Comparison of ENCODE assay signal across 25 cellular contexts in the genomic region with DNA sequence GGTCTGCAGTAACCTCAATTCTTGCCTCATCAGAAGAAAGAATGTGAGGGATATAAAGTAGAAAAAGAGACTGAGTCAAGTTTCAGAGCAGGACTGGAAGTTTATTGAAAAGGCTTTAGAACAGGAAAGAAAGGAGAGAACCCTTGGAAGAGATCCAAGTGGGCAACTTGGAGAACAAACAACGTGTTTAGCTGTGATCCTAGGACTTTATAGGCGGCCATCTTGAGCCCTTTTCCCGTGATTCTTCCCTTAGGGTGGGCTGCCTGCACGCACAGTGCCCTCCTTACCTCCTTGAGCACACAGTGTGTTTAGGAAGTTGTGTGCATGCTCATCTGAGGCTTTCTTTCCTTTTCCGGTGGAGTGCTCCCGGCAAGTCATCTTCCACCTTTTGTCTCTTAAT. TPM values are rescaled to one million over a fixed set of nuclear protein-coding genes. Genes with fewer than 3 reads are reported as not detected.
A peak's percentile ranks its signal among the peaks of the same experiment; 100 is the strongest.
DNase-seq lines count a peak whose midpoint lies in the region; ATAC-seq and TF ChIP-seq lines count a peak whose summit lies in the region.
"Had no signal": no experiment of that assay in that cellular context is flagged by ENCODE, and none has a peak within 500 bp of the region (broad histone marks: within the 10 kb centered on the region; RNA-seq: fewer than 3 reads in every experiment).

No MANE protein-coding gene starts in this region.

- TF ChIP-seq CTCF in stomach (IDR thresholded peaks at IDR 0.05): no peak
- no peak for TF ChIP-seq CTCF in GM10266 (IDR thresholded peaks at IDR 0.05; ENCODE audit: control insufficient read depth, insufficient read depth, low read depth, missing control alignments)

- H2BK12ac ChIP-seq in mesenchymal stem cell (ENCODE audit: low read length in 2 of 2): peak overlapping the region in 1 of 2 experiments; percentile 93

- peak overlapping the region; percentile 14 to 54 for H3K18ac ChIP-seq in mesenchymal stem cell (ENCODE audit: low read depth in 1 of 2, low read length in 2 of 2)

- peaks cover 34% of the 10 kb centered on the region for H3K4me1 Mint-ChIP-seq in T-helper 1 cell treated with Interleukin-12 subunit alpha and Interleukin-12 subunit beta and Interleukin-4 antibody, amounts not matched to agents 30 μg/mL and 1 μg/mL, for 36 hours (ENCODE audit: low read depth)
- H3K4me1 Mint-ChIP-seq in natural killer cell treated with Interleukin-12 subunit alpha and Interleukin-12 subunit beta and Interleukin-15 and Interleukin-18, amount 100 ng/mL, for 72 hours (ENCODE audit: low read depth in 2 of 2): peaks cover 21 to 23% of the 10 kb centered on the region in 2 donors

- intact Hi-C loops in stomach (cut with DNase I; ENCODE audit: low total_unique reads): no loop called here

- H3K23ac ChIP-seq in mesenchymal stem cell (ENCODE audit: low read length in 2 of 2): no peak overlapping the region

- H3K9ac ChIP-seq in mesenchymal stem cell (ENCODE audit: low read length): no peak overlapping the region

- H3K4ac ChIP-seq in mesenchymal stem cell (ENCODE audit: low read depth in 1 of 2, low read length in 2 of 2): peak overlapping the region in 1 of 2 experiments; percentile 69

- H2BK5ac ChIP-seq in mesenchymal stem cell (ENCODE audit: low read depth, low read length, poor library complexity, severe bottlenecking): no peak overlapping the region

- H3K79me1 ChIP-seq in mesenchymal stem cell (replicated peaks; ENCODE audit: low read length, poor library complexity, severe bottlenecking): no peaks in the 10 kb centered on the region

- H3K36me3 Mint-ChIP-seq in T-helper 1 cell treated with Interleukin-12 subunit alpha and Interleukin-12 subunit beta and Interleukin-4 antibody, amounts not matched to agents 30 μg/mL and 1 μg/mL, for 36 hours (ENCODE audit: low read depth): peaks cover 30% of the 10 kb centered on the region
- H3K36me3 Mint-ChIP-seq in natural killer cell treated with Interleukin-12 subunit alpha and Interleukin-12 subunit beta and Interleukin-15 and Interleukin-18, amount 100 ng/mL, for 72 hours: peaks cover 15% of the 10 kb centered on the region
- H3K36me3 Mint-ChIP-seq: type B pancreatic cell had no signal

- DNase-seq in T-helper 1 cell: no peak
- no peak for DNase-seq in caudate nucleus (lab: John Stamatoyannopoulos, UW)
- no peak for DNase-seq in mesenchymal stem cell
- no peak for DNase-seq in stomach
- no peak for DNase-seq in natural killer cell treated with Interleukin-12 subunit alpha and Interleukin-12 subunit beta and Interleukin-15 and Interleukin-18, amount 100 ng/mL, for 72 hours (ENCODE audit: low spot score)
- DNase-seq in NCI-H446 treated with DMSO at 0.1 percent for 48 hours (lab: John Stamatoyannopoulos, UW): no peak
- DNase-seq in GM10266 (ENCODE audit: extremely low spot score): no peak
- DNase-seq: activated CD4-positive, alpha-beta T cell treated with anti-CD3 and anti-CD28 coated beads for 4 hours; activated CD8-positive, alpha-beta memory T cell treated with anti-CD3 and anti-CD28 coated beads, Interleukin-2, amount 10 ng/mL, durations not matched to agents 7 days and 5 days; BE2C; DMS79; foreskin fibroblast; HFFc6; Karpas-422; NCI-H1048; NCI-H187 treated with DMSO at 0.1 percent for 48 hours; NCI-H2227 treated with DMSO at 0.1 percent for 48 hours; NCI-H774; SHP77; stimulated activated CD4-positive, alpha-beta T cell treated with anti-CD3 and anti-CD28 coated beads, Interleukin-12 subunit alpha, Interleukin-12 subunit beta, amount 100 ng/mL, for 4 hours had no signal

- no peak overlapping the region for H2BK15ac ChIP-seq in mesenchymal stem cell (ENCODE audit: low read depth, poor library complexity, severe bottlenecking)

- H4K8ac ChIP-seq in mesenchymal stem cell (ENCODE audit: low read length): peak overlapping the region; percentile 61

- H3K14ac ChIP-seq in mesenchymal stem cell (ENCODE audit: low read length in 2 of 2): no peak overlapping the region

- no peak for TF ChIP-seq EP300 in stomach (IDR thresholded peaks at IDR 0.05)

- H3K4me1 ChIP-seq in mesenchymal stem cell (ENCODE audit: control insufficient read depth, insufficient read depth, low read depth, low read length) (peaks cover 2% of the 10 kb centered on the region), stomach (peaks cover 0 to 42% (median 5%) of the 10 kb centered on the region in 4 donors)
- H3K4me1 ChIP-seq: BE2C had no signal

- H2AFZ ChIP-seq in mesenchymal stem cell (ENCODE audit: low read depth, low read length): no peak overlapping the region

- H2AK5ac ChIP-seq in mesenchymal stem cell (ENCODE audit: low read length, severe bottlenecking): no peak overlapping the region

- H4K91ac ChIP-seq in mesenchymal stem cell (ENCODE audit: low read length): no peak overlapping the region

- no peaks in the 10 kb centered on the region for H3K36me3 ChIP-seq in mesenchymal stem cell (ENCODE audit: control insufficient read depth in 1 of 2, insufficient read depth in 2 of 2, low read depth in 1 of 2, low read length in 2 of 2)
- no peaks in the 10 kb centered on the region for H3K36me3 ChIP-seq in stomach
- H3K36me3 ChIP-seq: BE2C had no signal

- TF ChIP-seq POLR2A in stomach (IDR thresholded peaks at IDR 0.05): no peak

- H3K27ac ChIP-seq in caudate nucleus (ENCODE audit: low read depth, low read length): peak overlapping the region; percentile 48
- no peak overlapping the region for H3K27ac ChIP-seq in mesenchymal stem cell (ENCODE audit: low read length, poor library complexity, severe bottlenecking)
- peak overlapping the region in 4 of 5 donors; percentile 2 to 44 (median 14) for H3K27ac ChIP-seq in stomach

- no peak overlapping the region for H2BK120ac ChIP-seq in mesenchymal stem cell (ENCODE audit: low read depth, low read length)

- H3K27me3 ChIP-seq in mesenchymal stem cell (ENCODE audit: control insufficient read depth in 1 of 2, insufficient read depth in 1 of 2, low read length in 2 of 2): no peaks in the 10 kb centered on the region
- H3K27me3 ChIP-seq in stomach: no peaks in the 10 kb centered on the region
- H3K27me3 ChIP-seq: BE2C had no signal

- no peak overlapping the region for H3K4me3 ChIP-seq in mesenchymal stem cell (ENCODE audit: insufficient read depth in 1 of 2, low read depth in 1 of 2, low read length in 2 of 2)
- H3K4me3 ChIP-seq in stomach: no peak overlapping the region
- H3K4me3 ChIP-seq: coronary artery had no signal

- no peak for ATAC-seq in natural killer cell treated with Interleukin-12 subunit alpha and Interleukin-12 subunit beta and Interleukin-15 and Interleukin-18, amount 100 ng/mL, for 72 hours
- ATAC-seq: activated CD8-positive, alpha-beta memory T cell treated with anti-CD3 and anti-CD28 coated beads, Interleukin-2, amount 10 ng/mL, durations not matched to agents 7 days and 5 days; left lobe of liver had no signal

- H3K27me3 Mint-ChIP-seq in T-helper 1 cell treated with Interleukin-12 subunit alpha and Interleukin-12 subunit beta and Interleukin-4 antibody, amounts not matched to agents 30 μg/mL and 1 μg/mL, for 36 hours (ENCODE audit: low read depth): no peaks in the 10 kb centered on the region
- no peaks in the 10 kb centered on the region for H3K27me3 Mint-ChIP-seq in natural killer cell treated with Interleukin-12 subunit alpha and Interleukin-12 subunit beta and Interleukin-15 and Interleukin-18, amount 100 ng/mL, for 72 hours

- WGBS in mesenchymal stem cell: 91% methylated on average over 6 of the region's 6 CpGs
- 72 to 86% (median 76%) methylated on average over 6 of the region's 6 CpGs for WGBS in stomach, 5 donors

- H3K9me3 Mint-ChIP-seq in T-helper 1 cell treated with Interleukin-12 subunit alpha and Interleukin-12 subunit beta and Interleukin-4 antibody, amounts not matched to agents 30 μg/mL and 1 μg/mL, for 36 hours: peaks cover 6% of the 10 kb centered on the region
- peaks cover under 1% of the 10 kb centered on the region for H3K9me3 Mint-ChIP-seq in natural killer cell treated with Interleukin-12 subunit alpha and Interleukin-12 subunit beta and Interleukin-15 and Interleukin-18, amount 100 ng/mL, for 72 hours

- H3K4me3 Mint-ChIP-seq in T-helper 1 cell treated with Interleukin-12 subunit alpha and Interleukin-12 subunit beta and Interleukin-4 antibody, amounts not matched to agents 30 μg/mL and 1 μg/mL, for 36 hours: no peak overlapping the region
- no peak overlapping the region for H3K4me3 Mint-ChIP-seq in natural killer cell treated with Interleukin-12 subunit alpha and Interleukin-12 subunit beta and Interleukin-15 and Interleukin-18, amount 100 ng/mL, for 72 hours
- H3K4me3 Mint-ChIP-seq: activated CD8-positive, alpha-beta memory T cell treated with anti-CD3 and anti-CD28 coated beads, Interleukin-2, amount 10 ng/mL, durations not matched to agents 7 days and 5 days; activated naive CD8-positive, alpha-beta T cell; HFFc6; type B pancreatic cell had no signal

- H3K4me2 ChIP-seq in mesenchymal stem cell (ENCODE audit: low read length, poor library complexity, severe bottlenecking): no peak overlapping the region

- peak overlapping the region; percentile 16 for H3K27ac Mint-ChIP-seq in T-helper 1 cell treated with Interleukin-12 subunit alpha and Interleukin-12 subunit beta and Interleukin-4 antibody, amounts not matched to agents 30 μg/mL and 1 μg/mL, for 36 hours
- no peak overlapping the region for H3K27ac Mint-ChIP-seq in natural killer cell treated with Interleukin-12 subunit alpha and Interleukin-12 subunit beta and Interleukin-15 and Interleukin-18, amount 100 ng/mL, for 72 hours
- H3K27ac Mint-ChIP-seq: activated naive CD8-positive, alpha-beta T cell; HFFc6; type B pancreatic cell had no signal

- H3K9me3 ChIP-seq in mesenchymal stem cell (ENCODE audit: control insufficient read depth, low read length) (no peaks in the 10 kb centered on the region), stomach (no peaks in the 10 kb centered on the region)
- H3K9me3 ChIP-seq: BE2C had no signal

RNA-seq across cellular contexts. Expression of gene ENTPD1, which starts 59.7 kb away (rescaled TPM):
- 7.0 TPM for polyA plus RNA-seq in mesenchymal stem cell (2013, experiment 1 of 2)
- polyA plus RNA-seq in mesenchymal stem cell (2013, experiment 2 of 2): 6.8 TPM
- 10 to 100 TPM in 4 of 5 donors, 1 to 10 TPM in 1; 4.5 to 56.7 (median 14.0) TPM for total RNA-seq in stomach
- 1 to 10 TPM; 3.7 to 6.0 (median 3.8) TPM for polyA plus RNA-seq in stomach
- total RNA-seq in natural killer cell treated with Interleukin-12 subunit alpha and Interleukin-12 subunit beta and Interleukin-15 and Interleukin-18, amount 100 ng/mL, for 72 hours: 100 to 1,000 TPM in 1 of 2 donors, 10 to 100 TPM in 1; 56.4 to 111 TPM
- total RNA-seq: HFFc6 had no signal
